Comparison of ENCODE assay signal across 5 cellular contexts in genomic region chr7:131943211-131943610, GRCh38.
"Had no signal": no experiment of that assay in that cellular context is flagged by ENCODE, and none has a peak within 500 bp of the region (broad histone marks: within the 10 kb centered on the region; RNA-seq: fewer than 3 reads in every experiment).

No MANE protein-coding gene starts in this region.

- H3K27ac ChIP-seq: HL-60 had no signal

- H3K4me3 ChIP-seq: K562 had no signal

- H3K4me3 Mint-ChIP-seq: IgD-negative memory B cell had no signal

- H3K9me3 Mint-ChIP-seq: IgD-negative memory B cell had no signal

- H3K36me3 Mint-ChIP-seq: IgD-negative memory B cell had no signal

- DNase-seq: IMR-90, KBM-7 had no signal

- H3K27ac Mint-ChIP-seq: IgD-negative memory B cell had no signal
